16 cellular contexts compared by ENCODE assay signal in genomic region chr2:188527701-188528100, GRCh38.
DNase-seq lines count a peak whose midpoint lies in the region; ATAC-seq and TF ChIP-seq lines count a peak whose summit lies in the region.
"Had no signal": no experiment of that assay in that cellular context is flagged by ENCODE, and none has a peak within 500 bp of the region (broad histone marks: within the 10 kb centered on the region; RNA-seq: fewer than 3 reads in every experiment).

No MANE protein-coding gene starts in this region.

- no peak for TF ChIP-seq CTCF in IMR-90 (conservative IDR thresholded peaks at IDR 0.05; ENCODE audit: low read depth, low read length)
- no peak for TF ChIP-seq CTCF in endothelial cell (IDR thresholded peaks at IDR 0.05; ENCODE audit: unreplicated experiment)
- TF ChIP-seq CTCF in neural progenitor cell (IDR thresholded peaks at IDR 0.05), result no peak
- no peak for TF ChIP-seq CTCF in tibial nerve (IDR thresholded peaks at IDR 0.05)

- POLR2A ChIA-PET in IMR-90 (lab: Charles Lee; ENCODE audit: unreplicated experiment), result no interaction called here

- CTCF ChIA-PET in IMR-90 (lab: Yijun Ruan, JAX), result interaction anchor here (0.7 kb wide), 1 partner anchor 456 kb away, joined by 3 read pairs; no protein-coding TSS in a partner anchor

- BruUV-seq in IMR-90 (replicated peaks; lab: Mats Ljungman, UMichigan), result no TSS peak

- H4K20me1 ChIP-seq in IMR-90 (ENCODE audit: insufficient read depth, low read length) (no peaks in the 10 kb centered on the region), neural progenitor cell (ENCODE audit: low read depth) (no peaks in the 10 kb centered on the region)

- H3K36me3 Mint-ChIP-seq in endothelial cell (ENCODE audit: low read depth, unreplicated experiment) (no peaks in the 10 kb centered on the region), neural progenitor cell (peaks cover 17% of the 10 kb centered on the region)

- TF ChIP-seq POLR2A in IMR-90 (IDR thresholded peaks at IDR 0.05; ENCODE audit: low read depth, low read length), result no peak
- no peak for TF ChIP-seq POLR2A in tibial nerve (IDR thresholded peaks at IDR 0.05)

- no peak overlapping the region for H2AK9ac ChIP-seq in IMR-90 (replicated peaks; ENCODE audit: low read depth, low read length, poor library complexity)

- H3K4me1 Mint-ChIP-seq in endothelial cell (ENCODE audit: unreplicated experiment) (peaks cover 18% of the 10 kb centered on the region), neural progenitor cell (peaks cover 21% of the 10 kb centered on the region)
- H3K4me1 Mint-ChIP-seq: activated CD4-positive, alpha-beta T cell treated with anti-CD3 and anti-CD28 coated beads, Interleukin-2, amount 10 ng/mL, durations not matched to agents 24 days and 14 days; B cell had no signal

- H3K4ac ChIP-seq in IMR-90 (ENCODE audit: low read depth, low read length), result no peak overlapping the region; the same call in 1 of the 2 replicates

- peak overlapping the region; percentile 13 for H2BK5ac ChIP-seq in IMR-90 (ENCODE audit: low read depth, low read length, poor library complexity, severe bottlenecking)

- H4K5ac ChIP-seq in IMR-90 (ENCODE audit: low read depth, low read length), result peak overlapping the region; percentile 45; the same call in 1 of the 2 replicates

- peaks cover 3% of the 10 kb centered on the region for H3K9me3 ChIP-seq in IMR-90 (ENCODE audit: control insufficient read depth, insufficient read depth, low read length)
- H3K9me3 ChIP-seq in neural progenitor cell (ENCODE audit: low read depth), result no peaks in the 10 kb centered on the region
- no peaks in the 10 kb centered on the region for H3K9me3 ChIP-seq in tibial nerve
- H3K9me3 ChIP-seq: MG63, Peyer's patch, upper lobe of right lung had no signal

- no peak overlapping the region for H2BK15ac ChIP-seq in IMR-90 (ENCODE audit: low read depth, low read length)

- TF ChIP-seq EP300 in tibial nerve (IDR thresholded peaks at IDR 0.05), result no peak

- H2BK20ac ChIP-seq in IMR-90 (ENCODE audit: low read depth, low read length), result no peak overlapping the region

- peak overlapping the region; percentile 92; the same call in 1 of the 2 replicates for H3K18ac ChIP-seq in IMR-90 (ENCODE audit: low read depth, low read length)

- no peak overlapping the region for H3K4me3 ChIP-seq in IMR-90 (ENCODE audit: insufficient read depth, low read depth, low read length)
- no peak overlapping the region for H3K4me3 ChIP-seq in neural progenitor cell
- H3K4me3 ChIP-seq in tibial nerve, result peak overlapping the region in 3 of 4 donors; percentile 3 to 18 (median 13)
- H3K4me3 ChIP-seq: MG63, Peyer's patch, upper lobe of right lung had no signal

- H3K36me3 ChIP-seq in IMR-90 (ENCODE audit: control insufficient read depth, insufficient read depth, low read length), result peaks cover 2% of the 10 kb centered on the region; the same call in 1 of the 2 replicates
- H3K36me3 ChIP-seq in neural progenitor cell, result peaks cover 14% of the 10 kb centered on the region
- H3K36me3 ChIP-seq in tibial nerve, result peaks cover 0 to 9% (median 0%) of the 10 kb centered on the region in 3 donors
- H3K36me3 ChIP-seq: Peyer's patch, upper lobe of right lung had no signal

- no peak for DNase-seq in IMR-90
- DNase-seq in endothelial cell (ENCODE audit: low spot score), result no peak
- DNase-seq in neural progenitor cell (ENCODE audit: low spot score), result no peak
- DNase-seq in tibial nerve (ENCODE audit: low spot score in 2 of 2), result no peak
- DNase-seq in ureter (ENCODE audit: low spot score), result no peak
- no peak for DNase-seq in activated CD4-positive, CD25-positive, alpha-beta regulatory T cell treated with anti-CD3 and anti-CD28 coated beads, Interleukin-2, amount 50 U/mL, for 72 hours
- DNase-seq: activated CD4-positive, alpha-beta T cell treated with anti-CD3 and anti-CD28 coated beads, Interleukin-2, amount 10 ng/mL, durations not matched to agents 24 days and 14 days; activated gamma-delta T cell treated with Interleukin-2 at 50 U/mL for 16 hours; MG63; NCI-H1694; NCI-H226; Peyer's patch; posterior cingulate gyrus; upper lobe of right lung had no signal

- H3K27me3 ChIP-seq in IMR-90 (ENCODE audit: control insufficient read depth, insufficient read depth, low read length), result no peaks in the 10 kb centered on the region
- H3K27me3 ChIP-seq in neural progenitor cell, result no peaks in the 10 kb centered on the region
- no peaks in the 10 kb centered on the region for H3K27me3 ChIP-seq in tibial nerve
- H3K27me3 ChIP-seq: MG63, Peyer's patch, upper lobe of right lung had no signal

- H3K9ac ChIP-seq in IMR-90 (ENCODE audit: low read depth, low read length) (no peak overlapping the region), neural progenitor cell (no peak overlapping the region)

- H3K79me2 ChIP-seq in neural progenitor cell (ENCODE audit: low read depth), result no peaks in the 10 kb centered on the region

- no peak overlapping the region for H2AK5ac ChIP-seq in IMR-90 (ENCODE audit: low read depth, low read length)

- no peak overlapping the region for H3K56ac ChIP-seq in IMR-90 (ENCODE audit: extremely low read depth, insufficient read depth, low read length)

- H3F3A ChIP-seq in neural progenitor cell (ENCODE audit: low read depth), result no peaks in the 10 kb centered on the region

- H3K9me1 ChIP-seq in IMR-90 (ENCODE audit: insufficient read depth, low read length), result no peaks in the 10 kb centered on the region

- H3K14ac ChIP-seq in IMR-90 (replicated peaks; ENCODE audit: low read depth, low read length), result no peak overlapping the region

- TF ChIP-seq RAD21 in IMR-90 (IDR thresholded peaks at IDR 0.05; ENCODE audit: low read length), result no peak

- H3K4me1 ChIP-seq in IMR-90 (ENCODE audit: control insufficient read depth, insufficient read depth, low read length), result peaks cover 2% of the 10 kb centered on the region; the same call in 1 of the 2 replicates
- H3K4me1 ChIP-seq in neural progenitor cell, result no peaks in the 10 kb centered on the region
- peaks cover 0 to 47% (median 11%) of the 10 kb centered on the region in 4 donors for H3K4me1 ChIP-seq in tibial nerve
- H3K4me1 ChIP-seq: Peyer's patch, upper lobe of right lung had no signal

- H3K23ac ChIP-seq in IMR-90 (ENCODE audit: low read depth, low read length), result no peak overlapping the region

- no CpG with 5 or more reads among the region's 2 CpGs for WGBS in IMR-90 (ENCODE audit: extremely low coverage in 2 of 2, insufficient read length in 1 of 2), 2 experiments
- 24 to 27% methylated on average over 2 of the region's 2 CpGs for WGBS in tibial nerve, 2 donors

- in situ Hi-C loops in IMR-90 (cut with MboI; ENCODE audit: low sequenced_read_pairs), result loop anchor here (5.0 kb wide), 1 partner anchor 455 kb away; no protein-coding TSS in a partner anchor

- H3K4me3 Mint-ChIP-seq in endothelial cell (ENCODE audit: unreplicated experiment) (no peak overlapping the region), neural progenitor cell (peak overlapping the region; percentile 15)
- H3K4me3 Mint-ChIP-seq: activated CD4-positive, alpha-beta T cell treated with anti-CD3 and anti-CD28 coated beads, Interleukin-2, amount 10 ng/mL, durations not matched to agents 24 days and 14 days; B cell had no signal

- H3K27ac ChIP-seq in IMR-90 (ENCODE audit: insufficient read depth, low read length), result no peak overlapping the region
- no peak overlapping the region for H3K27ac ChIP-seq in neural progenitor cell
- H3K27ac ChIP-seq in tibial nerve, result peak overlapping the region; percentile 19 to 77 (median 46)
- H3K27ac ChIP-seq: upper lobe of right lung had no signal

- dilution Hi-C loops in IMR-90 (cut with HindIII; ENCODE audit: low sequenced_read_pairs, unreplicated experiment), result no loop called here

- H3K27me3 Mint-ChIP-seq in endothelial cell (ENCODE audit: unreplicated experiment) (no peaks in the 10 kb centered on the region), neural progenitor cell (ENCODE audit: insufficient read depth, low read depth) (no peaks in the 10 kb centered on the region)
- H3K27me3 Mint-ChIP-seq: activated CD4-positive, alpha-beta T cell treated with anti-CD3 and anti-CD28 coated beads, Interleukin-2, amount 10 ng/mL, durations not matched to agents 24 days and 14 days; B cell had no signal

- H3K27ac Mint-ChIP-seq in endothelial cell (ENCODE audit: unreplicated experiment) (peak overlapping the region; percentile 7), neural progenitor cell (peak overlapping the region; percentile 95)
- H3K27ac Mint-ChIP-seq: activated CD4-positive, alpha-beta T cell treated with anti-CD3 and anti-CD28 coated beads, Interleukin-2, amount 10 ng/mL, durations not matched to agents 24 days and 14 days; B cell had no signal

- peaks cover 3 to 9% of the 10 kb centered on the region in 2 experiments; a peak in 2 of 4 replicates for H3K79me1 ChIP-seq in IMR-90 (ENCODE audit: low read depth in 1 of 2, low read length in 2 of 2)

- H2BK120ac ChIP-seq in IMR-90 (ENCODE audit: low read depth, low read length), result 0 out of 2 replicates have a peak overlapping the region, but pooled peaks have one; percentile 3

- no peaks in the 10 kb centered on the region for H3K9me3 Mint-ChIP-seq in endothelial cell (ENCODE audit: unreplicated experiment)
- H3K9me3 Mint-ChIP-seq in neural progenitor cell, result peaks cover 13% of the 10 kb centered on the region
- H3K9me3 Mint-ChIP-seq: activated CD4-positive, alpha-beta T cell treated with anti-CD3 and anti-CD28 coated beads, Interleukin-2, amount 10 ng/mL, durations not matched to agents 24 days and 14 days had no signal

- no peak overlapping the region for H2AFZ ChIP-seq in IMR-90 (replicated peaks; ENCODE audit: low read length, poor library complexity)
- no peak overlapping the region for H2AFZ ChIP-seq in neural progenitor cell (replicated peaks)

- ATAC-seq in IMR-90 (ENCODE audit: low read depth), result no peak
- ATAC-seq in HG03432 (IDR thresholded peaks at IDR 0.05; ENCODE audit: unreplicated experiment), result no peak
- ATAC-seq: upper lobe of right lung had no signal

- peak overlapping the region; percentile 22 to 23; a peak in 1 of 4 replicates for H4K8ac ChIP-seq in IMR-90 (ENCODE audit: low read depth in 2 of 2, low read length in 2 of 2)

- H4K91ac ChIP-seq in IMR-90 (ENCODE audit: insufficient read depth, low read depth, low read length), result no peak overlapping the region

- intact Hi-C loops in IMR-90 (cut with micrococcal nuclease), result loop anchor here (5.0 to 10.0 kb wide), 2 partner anchors 130 to 647 kb away; partner anchors contain the start of gene COL5A2

- H3K4me2 ChIP-seq in IMR-90 (ENCODE audit: low read depth, low read length) (peak overlapping the region; percentile 4; the same call in 1 of the 2 replicates), neural progenitor cell (no peak overlapping the region)

TF ChIP-seq in IMR-90, 13 proteins besides CTCF, POLR2A, EP300 and RAD21 (continues in another document):
- TF ChIP-seq BHLHE40 (IDR thresholded peaks at IDR 0.05; ENCODE audit: low read depth, low read length), result no peak

Comparison
In these comparisons a context has a peak if more than half of its experiments do, and no peak if none do; other contexts are left out.
1. H3K27ac ChIP-seq: peak in tibial nerve (4 of 4); none in IMR-90 (single experiment) and neural progenitor cell (single experiment).
2. H3K4me3 ChIP-seq: peak in tibial nerve (3 of 4); none in IMR-90 (single experiment) and neural progenitor cell (single experiment).